In the genomic region with DNA sequence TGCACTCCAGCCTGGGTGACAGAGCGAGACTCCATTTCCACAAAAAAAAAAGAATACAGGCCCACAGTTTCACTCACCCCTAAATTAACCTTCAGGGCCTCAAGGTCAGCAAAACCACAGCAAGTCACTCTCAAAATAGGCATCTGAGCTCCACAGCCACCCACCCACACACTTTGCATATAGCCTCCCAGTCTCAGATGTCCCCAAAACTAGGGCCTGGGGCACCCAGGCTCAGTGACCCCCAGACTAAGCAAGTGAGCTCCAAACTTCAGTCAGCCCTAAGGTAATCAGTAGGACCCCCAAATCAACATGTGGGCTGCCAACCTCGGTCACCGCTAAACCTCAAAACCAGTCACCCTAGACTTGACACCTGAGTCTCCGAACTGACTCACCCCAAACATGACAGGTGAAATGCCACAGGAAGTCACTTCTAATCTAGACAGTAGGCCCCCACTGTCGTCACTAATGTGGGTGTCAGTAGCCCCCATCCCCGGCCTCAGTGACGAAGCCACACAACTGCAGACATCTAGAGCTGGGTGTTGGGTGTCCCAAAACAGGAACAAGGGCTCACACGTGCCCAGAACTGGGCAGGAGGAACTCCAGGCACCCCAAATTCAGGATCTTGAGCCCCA, we compare ENCODE assay signal across 8 cellular contexts. TPM values are rescaled to one million over a fixed set of nuclear protein-coding genes. Genes with fewer than 3 reads are reported as not detected.
DNase-seq lines count a peak whose midpoint lies in the region; ATAC-seq, FAIRE-seq and TF ChIP-seq lines count a peak whose summit lies in the region.

No MANE protein-coding gene starts in this region.

- H3K27ac ChIP-seq in pancreas (no peak overlapping the region), uterus (no peak overlapping the region)

- ATAC-seq in HG03159 (IDR thresholded peaks at IDR 0.05; ENCODE audit: unreplicated experiment) (peak; percentile 76), pancreas (peak in 3 of 4 donors; percentile 14 to 46 (median 14)), GM21360 (IDR thresholded peaks at IDR 0.05; ENCODE audit: unreplicated experiment) (no peak)

- H3K4me3 ChIP-seq in pancreas (no peak overlapping the region), uterus (no peak overlapping the region)

- no peaks in the 10 kb centered on the region for H3K27me3 ChIP-seq in pancreas
- H3K27me3 ChIP-seq in uterus = peaks cover 3 to 18% of the 10 kb centered on the region in 2 donors

- no peak for FAIRE-seq in pancreas (lab: Jason Lieb, UNC)

- WGBS in pancreas, 2 donors = 76 to 88% methylated on average over 8 of the region's 8 CpGs

- H3K4me1 ChIP-seq in pancreas (no peaks in the 10 kb centered on the region), uterus (peaks cover 0 to 7% of the 10 kb centered on the region in 2 donors)

- H3K36me3 ChIP-seq in pancreas (no peaks in the 10 kb centered on the region), uterus (no peaks in the 10 kb centered on the region)

- TF ChIP-seq POLR2A in uterus (IDR thresholded peaks at IDR 0.05) = no peak

- DNase-seq in GM19238 (ENCODE audit: insufficient read length, low spot score) (peak; percentile 89), pancreas (no peak), SIG-M5 (lab: John Stamatoyannopoulos, UW) (no peak), NCI-H1105 treated with DMSO at 0.1 percent for 48 hours (lab: John Stamatoyannopoulos, UW) (no peak), uterus (no peak)
- DNase-seq in activated CD8-positive, alpha-beta memory T cell treated with anti-CD3 and anti-CD28 coated beads for 4 hours (ENCODE audit: low read depth in 2 of 2) = peak; percentile 77 to 90

- intact Hi-C loops in pancreas (cut with DNase I) = loop anchor here in 1 of 3 donors (5.0 kb wide), 1 partner anchor 68 kb away; a partner anchor contains a TSS
- intact Hi-C loops in uterus (cut with DNase I; ENCODE audit: low total_unique reads) = no loop called here

- H3K9me3 ChIP-seq in pancreas (no peaks in the 10 kb centered on the region), uterus (no peaks in the 10 kb centered on the region)

- TF ChIP-seq CTCF in pancreas (IDR thresholded peaks at IDR 0.05) (no peak), uterus (IDR thresholded peaks at IDR 0.05) (no peak)

RNA-seq across cellular contexts. Expression of a gene that starts 13.9 kb away (rescaled TPM):
- 10 to 100 TPM; 49.8 to 79.4 (median 66.8) TPM for total RNA-seq in pancreas
- polyA plus RNA-seq in pancreas = 100 to 1,000 TPM; 117 to 134 TPM
- total RNA-seq in uterus = 100 to 1,000 TPM in 3 of 4 donors, 10 to 100 TPM in 1; 83.0 to 223 (median 178) TPM

RNA-seq across cellular contexts. Expression of a gene that starts 17.0 kb away (rescaled TPM):
- under 1 TPM in 5 of 6 donors, not detected in 1; 0.06 to 0.37 (median 0.14) TPM for total RNA-seq in pancreas
- under 1 TPM; 0.33 to 0.34 TPM for polyA plus RNA-seq in pancreas
- 1 to 10 TPM in 1 of 4 donors, not detected in 3; 1.7 TPM for total RNA-seq in uterus

RNA-seq across cellular contexts. Expression of a gene that starts 48.8 kb away (rescaled TPM):
- total RNA-seq in pancreas = under 1 TPM; 0.09 to 0.44 (median 0.32) TPM
- polyA plus RNA-seq in pancreas = 1 to 10 TPM in 1 of 2 donors, under 1 TPM in 1; 0.30 to 1.2 TPM
- total RNA-seq in uterus = under 1 TPM in 1 of 4 donors, not detected in 3; 0.55 TPM

Comparison
In these comparisons a context has a peak if more than half of its experiments do, and no peak if none do; other contexts are left out.
1. DNase-seq: peak in GM19238 (single experiment) and activated CD8-positive, alpha-beta memory T cell treated with anti-CD3 and anti-CD28 coated beads for 4 hours (2 of 2); none in pancreas (0 of 6), SIG-M5 (single experiment), NCI-H1105 treated with DMSO at 0.1 percent for 48 hours (single experiment) and uterus (0 of 2).